In genomic region chr12:132560421-132560830, GRCh38 we compare ENCODE assay signal across 8 cellular contexts. TPM values are rescaled to one million over a fixed set of nuclear protein-coding genes. Genes with fewer than 3 reads are reported as not detected.
DNase-seq lines count a peak whose midpoint lies in the region; ATAC-seq and TF ChIP-seq lines count a peak whose summit lies in the region.

No MANE protein-coding gene starts in this region.

- no CpG with 5 or more reads among the region's 49 CpGs for WGBS in gastroesophageal sphincter (ENCODE audit: low coverage in 1 of 2), 2 donors

- peak overlapping the region; percentile 89 for H3K4me3 Mint-ChIP-seq in progenitor cell of endocrine pancreas (ENCODE audit: low read depth)

- H3K36me3 Mint-ChIP-seq in progenitor cell of endocrine pancreas (ENCODE audit: insufficient read depth) = peaks cover 7% of the 10 kb centered on the region

- DNase-seq in HEK293T (ENCODE audit: extremely low spot score) (peak; percentile 51), progenitor cell of endocrine pancreas (ENCODE audit: low spot score, unreplicated experiment) (peak; percentile 34), NCI-H1694 treated with DMSO at 0.1 percent for 48 hours (lab: John Stamatoyannopoulos, UW) (no peak), middle frontal gyrus (ENCODE audit: extremely low spot score, low spot score) (no peak)
- peak; percentile 25 for DNase-seq in activated CD4-positive, alpha-beta T cell treated with anti-CD3 and anti-CD28 coated beads, Interleukin-2, amount 50 U/mL, for 1 hour

- H3K27ac ChIP-seq in C4-2B (peak overlapping the region; percentile 98), gastroesophageal sphincter (peak overlapping the region in 1 of 4 donors; percentile 32)

- peak overlapping the region; percentile 38 to 56 for H3K4me3 ChIP-seq in gastroesophageal sphincter

- peaks cover 0 to 11% of the 10 kb centered on the region in 2 donors for H3K36me3 ChIP-seq in gastroesophageal sphincter

- CTCF ChIA-PET in HEK293T (lab: Yijun Ruan, JAX) = interaction anchor here (1.4 kb wide), 1 partner anchor 19 kb away, joined by 5 read pairs; no protein-coding TSS in a partner anchor

- H3K9me3 Mint-ChIP-seq in progenitor cell of endocrine pancreas (ENCODE audit: low read depth) = no peaks in the 10 kb centered on the region

- no peak for TF ChIP-seq EP300 in gastroesophageal sphincter (IDR thresholded peaks at IDR 0.05)

- no peaks in the 10 kb centered on the region for H3K27me3 ChIP-seq in gastroesophageal sphincter

- peak overlapping the region; percentile 94 for H3K27ac Mint-ChIP-seq in progenitor cell of endocrine pancreas

- H3K9me3 ChIP-seq in gastroesophageal sphincter = no peaks in the 10 kb centered on the region

- POLR2A ChIA-PET in HEK293T (lab: Yijun Ruan, JAX) = no interaction called here

- TF ChIP-seq POLR2A in gastroesophageal sphincter (IDR thresholded peaks at IDR 0.05) = no peak

- peaks cover 0 to 38% (median 16%) of the 10 kb centered on the region in 3 donors for H3K4me1 ChIP-seq in gastroesophageal sphincter

- no peak for TF ChIP-seq CTCF in C4-2B (conservative IDR thresholded peaks at IDR 0.05)
- no peak for TF ChIP-seq CTCF in gastroesophageal sphincter (IDR thresholded peaks at IDR 0.05)
- TF ChIP-seq CTCF in progenitor cell of endocrine pancreas (IDR thresholded peaks at IDR 0.05; ENCODE audit: unreplicated experiment) = no peak

- H3K4me1 Mint-ChIP-seq in progenitor cell of endocrine pancreas (ENCODE audit: low read depth) = peaks cover 8% of the 10 kb centered on the region

- H3K27me3 Mint-ChIP-seq in progenitor cell of endocrine pancreas = peaks cover 8% of the 10 kb centered on the region

- no peak for ATAC-seq in gastroesophageal sphincter
- ATAC-seq in GM21381 (IDR thresholded peaks at IDR 0.05; ENCODE audit: unreplicated experiment) = no peak

TF ChIP-seq in HEK293T, 16 proteins besides CTCF, POLR2A, EP300 and RAD21:
- no peak for TF ChIP-seq ZNF384 (IDR thresholded peaks at IDR 0.05)
- no peak for TF ChIP-seq HDGF (IDR thresholded peaks at IDR 0.05; ENCODE audit: borderline replicate concordance)
- no peak for TF ChIP-seq LEF1 (IDR thresholded peaks at IDR 0.05; ENCODE audit: borderline replicate concordance)
- no peak for TF ChIP-seq BHLHE40 (IDR thresholded peaks at IDR 0.05; ENCODE audit: borderline replicate concordance)
- no peak for TF ChIP-seq FOXM1 (IDR thresholded peaks at IDR 0.05; ENCODE audit: borderline replicate concordance)
- no peak for TF ChIP-seq TARDBP (IDR thresholded peaks at IDR 0.05)
- TF ChIP-seq NFRKB (IDR thresholded peaks at IDR 0.05) = no peak
- no peak for TF ChIP-seq ARNT (IDR thresholded peaks at IDR 0.05)
- no peak for TF ChIP-seq L3MBTL2 (conservative IDR thresholded peaks at IDR 0.05)
- no peak for TF ChIP-seq FOXK2 (IDR thresholded peaks at IDR 0.05)

RNA-seq across cellular contexts. Expression of gene LRCOL1, which starts 50.0 kb away (rescaled TPM):
- total RNA-seq in gastroesophageal sphincter (not detected), progenitor cell of endocrine pancreas (not detected in 2 replicates)

RNA-seq across cellular contexts. Expression of gene P2RX2, which starts 58.1 kb away (rescaled TPM):
- 1 to 10 TPM in 3 of 4 donors, under 1 TPM in 1; 0.47 to 3.9 (median 3.3) TPM for total RNA-seq in gastroesophageal sphincter
- 0.19 TPM in 1 of 2 replicates, not detected in the other for total RNA-seq in progenitor cell of endocrine pancreas

Comparison
In these comparisons a context has a peak if more than half of its experiments do, and no peak if none do; other contexts are left out.
1. DNase-seq: peak in HEK293T (single experiment), activated CD4-positive, alpha-beta T cell treated with anti-CD3 and anti-CD28 coated beads, Interleukin-2, amount 50 U/mL, for 1 hour (single experiment) and progenitor cell of endocrine pancreas (single experiment); none in NCI-H1694 treated with DMSO at 0.1 percent for 48 hours (single experiment) and middle frontal gyrus (single experiment).